ENCODE assay signal across 18 cellular contexts in the genomic region with DNA sequence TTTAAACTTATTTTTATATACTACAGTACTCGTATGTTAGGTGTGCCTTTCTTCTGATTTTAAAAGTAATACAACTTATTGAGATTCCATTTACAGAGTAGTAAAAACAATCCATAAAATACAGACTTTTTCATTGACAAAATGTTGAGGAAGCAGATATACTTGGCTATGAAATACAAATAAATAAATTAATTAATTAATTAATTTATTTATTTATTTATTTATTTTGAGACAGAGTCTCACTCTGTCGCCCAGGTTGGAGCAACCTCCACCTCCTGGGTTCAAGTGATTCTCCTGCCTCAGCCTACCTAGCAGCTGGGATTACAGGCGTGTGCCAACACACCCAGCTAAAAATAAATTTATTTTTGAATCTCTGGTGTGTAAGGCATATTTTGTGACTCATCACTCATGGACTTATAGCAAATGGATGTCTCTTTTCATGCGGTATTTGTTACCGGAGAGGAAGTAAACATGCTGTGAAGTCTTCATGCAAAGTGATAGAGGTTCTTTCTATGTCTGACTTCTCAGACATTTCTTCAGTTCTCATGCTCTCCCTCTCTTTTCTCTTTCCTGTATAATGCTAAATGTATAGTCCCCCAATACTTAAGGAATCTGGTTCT.
"Had no signal": no experiment of that assay in that cellular context is flagged by ENCODE, and none has a peak within 500 bp of the region (broad histone marks: within the 10 kb centered on the region; RNA-seq: fewer than 3 reads in every experiment).

No MANE protein-coding gene starts in this region.

- DNase-seq: activated CD4-positive, alpha-beta T cell treated with anti-CD3 and anti-CD28 coated beads for 1 hour; activated CD4-positive, alpha-beta T cell treated with anti-CD3 and anti-CD28 coated beads, Interleukin-2, amount 50 U/mL, for 1 hour; activated CD8-positive, alpha-beta T cell treated with anti-CD3 and anti-CD28 coated beads, Interleukin-2, amount 10 ng/mL, durations not matched to agents 7 days and 5 days; activated gamma-delta T cell; activated naive CD4-positive, alpha-beta T cell treated with anti-CD3 and anti-CD28 coated beads, Interleukin-2, amount 50 U/mL, for 16 hours; activated naive CD8-positive, alpha-beta T cell treated with anti-CD3 and anti-CD28 coated beads, Interleukin-2, amount 50 U/mL, for 24 hours; body of pancreas; central memory CD4-positive, alpha-beta T cell; heart right ventricle; naive B cell; nucleus accumbens; right lobe of liver; stimulated activated CD4-positive, alpha-beta T cell treated with anti-CD3 and anti-CD28 coated beads, Interleukin-1b, Interleukin-23, amount 100 ng/mL, for 48 hours; stimulated activated naive CD8-positive, alpha-beta T cell treated with anti-CD3 and anti-CD28 coated beads, Interleukin-15, amount 100 ng/mL, for 72 hours; transverse colon; WERI-Rb-1 had no signal

- H3K4me3 ChIP-seq: body of pancreas, heart right ventricle, lung, right lobe of liver, skin epidermis, transverse colon had no signal
